1 cellular context compared by ENCODE assay signal in the genomic region with DNA sequence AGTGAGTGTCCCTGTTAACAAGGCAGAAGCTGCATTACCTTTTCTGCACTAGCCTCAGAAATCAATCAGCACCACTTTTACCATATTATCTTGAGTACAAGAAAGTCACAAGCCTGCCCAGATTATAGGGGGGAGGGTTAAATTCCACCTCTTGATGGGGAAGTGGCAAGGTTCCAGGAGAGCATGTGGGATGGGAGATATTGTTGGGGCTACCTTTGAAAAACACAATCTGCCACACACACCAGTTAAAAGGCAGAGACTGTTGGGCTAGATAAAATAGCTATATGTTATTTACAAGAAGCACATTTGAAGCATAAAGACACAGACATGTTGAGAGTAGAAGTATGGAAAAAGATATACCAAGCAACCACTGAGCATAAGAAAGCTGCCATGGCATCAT.
TF ChIP-seq lines count a peak whose summit lies in the region.

No MANE protein-coding gene starts in this region.

TF ChIP-seq in K562, 482 proteins besides CTCF, POLR2A, EP300 and RAD21 (continued from another document and continues in another):
- TF ChIP-seq, protein P1, sequence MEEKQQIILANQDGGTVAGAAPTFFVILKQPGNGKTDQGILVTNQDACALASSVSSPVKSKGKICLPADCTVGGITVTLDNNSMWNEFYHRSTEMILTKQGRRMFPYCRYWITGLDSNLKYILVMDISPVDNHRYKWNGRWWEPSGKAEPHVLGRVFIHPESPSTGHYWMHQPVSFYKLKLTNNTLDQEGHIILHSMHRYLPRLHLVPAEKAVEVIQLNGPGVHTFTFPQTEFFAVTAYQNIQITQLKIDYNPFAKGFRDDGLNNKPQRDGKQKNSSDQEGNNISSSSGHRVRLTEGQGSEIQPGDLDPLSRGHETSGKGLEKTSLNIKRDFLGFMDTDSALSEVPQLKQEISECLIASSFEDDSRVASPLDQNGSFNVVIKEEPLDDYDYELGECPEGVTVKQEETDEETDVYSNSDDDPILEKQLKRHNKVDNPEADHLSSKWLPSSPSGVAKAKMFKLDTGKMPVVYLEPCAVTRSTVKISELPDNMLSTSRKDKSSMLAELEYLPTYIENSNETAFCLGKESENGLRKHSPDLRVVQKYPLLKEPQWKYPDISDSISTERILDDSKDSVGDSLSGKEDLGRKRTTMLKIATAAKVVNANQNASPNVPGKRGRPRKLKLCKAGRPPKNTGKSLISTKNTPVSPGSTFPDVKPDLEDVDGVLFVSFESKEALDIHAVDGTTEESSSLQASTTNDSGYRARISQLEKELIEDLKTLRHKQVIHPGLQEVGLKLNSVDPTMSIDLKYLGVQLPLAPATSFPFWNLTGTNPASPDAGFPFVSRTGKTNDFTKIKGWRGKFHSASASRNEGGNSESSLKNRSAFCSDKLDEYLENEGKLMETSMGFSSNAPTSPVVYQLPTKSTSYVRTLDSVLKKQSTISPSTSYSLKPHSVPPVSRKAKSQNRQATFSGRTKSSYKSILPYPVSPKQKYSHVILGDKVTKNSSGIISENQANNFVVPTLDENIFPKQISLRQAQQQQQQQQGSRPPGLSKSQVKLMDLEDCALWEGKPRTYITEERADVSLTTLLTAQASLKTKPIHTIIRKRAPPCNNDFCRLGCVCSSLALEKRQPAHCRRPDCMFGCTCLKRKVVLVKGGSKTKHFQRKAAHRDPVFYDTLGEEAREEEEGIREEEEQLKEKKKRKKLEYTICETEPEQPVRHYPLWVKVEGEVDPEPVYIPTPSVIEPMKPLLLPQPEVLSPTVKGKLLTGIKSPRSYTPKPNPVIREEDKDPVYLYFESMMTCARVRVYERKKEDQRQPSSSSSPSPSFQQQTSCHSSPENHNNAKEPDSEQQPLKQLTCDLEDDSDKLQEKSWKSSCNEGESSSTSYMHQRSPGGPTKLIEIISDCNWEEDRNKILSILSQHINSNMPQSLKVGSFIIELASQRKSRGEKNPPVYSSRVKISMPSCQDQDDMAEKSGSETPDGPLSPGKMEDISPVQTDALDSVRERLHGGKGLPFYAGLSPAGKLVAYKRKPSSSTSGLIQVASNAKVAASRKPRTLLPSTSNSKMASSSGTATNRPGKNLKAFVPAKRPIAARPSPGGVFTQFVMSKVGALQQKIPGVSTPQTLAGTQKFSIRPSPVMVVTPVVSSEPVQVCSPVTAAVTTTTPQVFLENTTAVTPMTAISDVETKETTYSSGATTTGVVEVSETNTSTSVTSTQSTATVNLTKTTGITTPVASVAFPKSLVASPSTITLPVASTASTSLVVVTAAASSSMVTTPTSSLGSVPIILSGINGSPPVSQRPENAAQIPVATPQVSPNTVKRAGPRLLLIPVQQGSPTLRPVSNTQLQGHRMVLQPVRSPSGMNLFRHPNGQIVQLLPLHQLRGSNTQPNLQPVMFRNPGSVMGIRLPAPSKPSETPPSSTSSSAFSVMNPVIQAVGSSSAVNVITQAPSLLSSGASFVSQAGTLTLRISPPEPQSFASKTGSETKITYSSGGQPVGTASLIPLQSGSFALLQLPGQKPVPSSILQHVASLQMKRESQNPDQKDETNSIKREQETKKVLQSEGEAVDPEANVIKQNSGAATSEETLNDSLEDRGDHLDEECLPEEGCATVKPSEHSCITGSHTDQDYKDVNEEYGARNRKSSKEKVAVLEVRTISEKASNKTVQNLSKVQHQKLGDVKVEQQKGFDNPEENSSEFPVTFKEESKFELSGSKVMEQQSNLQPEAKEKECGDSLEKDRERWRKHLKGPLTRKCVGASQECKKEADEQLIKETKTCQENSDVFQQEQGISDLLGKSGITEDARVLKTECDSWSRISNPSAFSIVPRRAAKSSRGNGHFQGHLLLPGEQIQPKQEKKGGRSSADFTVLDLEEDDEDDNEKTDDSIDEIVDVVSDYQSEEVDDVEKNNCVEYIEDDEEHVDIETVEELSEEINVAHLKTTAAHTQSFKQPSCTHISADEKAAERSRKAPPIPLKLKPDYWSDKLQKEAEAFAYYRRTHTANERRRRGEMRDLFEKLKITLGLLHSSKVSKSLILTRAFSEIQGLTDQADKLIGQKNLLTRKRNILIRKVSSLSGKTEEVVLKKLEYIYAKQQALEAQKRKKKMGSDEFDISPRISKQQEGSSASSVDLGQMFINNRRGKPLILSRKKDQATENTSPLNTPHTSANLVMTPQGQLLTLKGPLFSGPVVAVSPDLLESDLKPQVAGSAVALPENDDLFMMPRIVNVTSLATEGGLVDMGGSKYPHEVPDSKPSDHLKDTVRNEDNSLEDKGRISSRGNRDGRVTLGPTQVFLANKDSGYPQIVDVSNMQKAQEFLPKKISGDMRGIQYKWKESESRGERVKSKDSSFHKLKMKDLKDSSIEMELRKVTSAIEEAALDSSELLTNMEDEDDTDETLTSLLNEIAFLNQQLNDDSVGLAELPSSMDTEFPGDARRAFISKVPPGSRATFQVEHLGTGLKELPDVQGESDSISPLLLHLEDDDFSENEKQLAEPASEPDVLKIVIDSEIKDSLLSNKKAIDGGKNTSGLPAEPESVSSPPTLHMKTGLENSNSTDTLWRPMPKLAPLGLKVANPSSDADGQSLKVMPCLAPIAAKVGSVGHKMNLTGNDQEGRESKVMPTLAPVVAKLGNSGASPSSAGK (IDR thresholded peaks at IDR 0.05) = no peak
- TF ChIP-seq, protein P2, sequence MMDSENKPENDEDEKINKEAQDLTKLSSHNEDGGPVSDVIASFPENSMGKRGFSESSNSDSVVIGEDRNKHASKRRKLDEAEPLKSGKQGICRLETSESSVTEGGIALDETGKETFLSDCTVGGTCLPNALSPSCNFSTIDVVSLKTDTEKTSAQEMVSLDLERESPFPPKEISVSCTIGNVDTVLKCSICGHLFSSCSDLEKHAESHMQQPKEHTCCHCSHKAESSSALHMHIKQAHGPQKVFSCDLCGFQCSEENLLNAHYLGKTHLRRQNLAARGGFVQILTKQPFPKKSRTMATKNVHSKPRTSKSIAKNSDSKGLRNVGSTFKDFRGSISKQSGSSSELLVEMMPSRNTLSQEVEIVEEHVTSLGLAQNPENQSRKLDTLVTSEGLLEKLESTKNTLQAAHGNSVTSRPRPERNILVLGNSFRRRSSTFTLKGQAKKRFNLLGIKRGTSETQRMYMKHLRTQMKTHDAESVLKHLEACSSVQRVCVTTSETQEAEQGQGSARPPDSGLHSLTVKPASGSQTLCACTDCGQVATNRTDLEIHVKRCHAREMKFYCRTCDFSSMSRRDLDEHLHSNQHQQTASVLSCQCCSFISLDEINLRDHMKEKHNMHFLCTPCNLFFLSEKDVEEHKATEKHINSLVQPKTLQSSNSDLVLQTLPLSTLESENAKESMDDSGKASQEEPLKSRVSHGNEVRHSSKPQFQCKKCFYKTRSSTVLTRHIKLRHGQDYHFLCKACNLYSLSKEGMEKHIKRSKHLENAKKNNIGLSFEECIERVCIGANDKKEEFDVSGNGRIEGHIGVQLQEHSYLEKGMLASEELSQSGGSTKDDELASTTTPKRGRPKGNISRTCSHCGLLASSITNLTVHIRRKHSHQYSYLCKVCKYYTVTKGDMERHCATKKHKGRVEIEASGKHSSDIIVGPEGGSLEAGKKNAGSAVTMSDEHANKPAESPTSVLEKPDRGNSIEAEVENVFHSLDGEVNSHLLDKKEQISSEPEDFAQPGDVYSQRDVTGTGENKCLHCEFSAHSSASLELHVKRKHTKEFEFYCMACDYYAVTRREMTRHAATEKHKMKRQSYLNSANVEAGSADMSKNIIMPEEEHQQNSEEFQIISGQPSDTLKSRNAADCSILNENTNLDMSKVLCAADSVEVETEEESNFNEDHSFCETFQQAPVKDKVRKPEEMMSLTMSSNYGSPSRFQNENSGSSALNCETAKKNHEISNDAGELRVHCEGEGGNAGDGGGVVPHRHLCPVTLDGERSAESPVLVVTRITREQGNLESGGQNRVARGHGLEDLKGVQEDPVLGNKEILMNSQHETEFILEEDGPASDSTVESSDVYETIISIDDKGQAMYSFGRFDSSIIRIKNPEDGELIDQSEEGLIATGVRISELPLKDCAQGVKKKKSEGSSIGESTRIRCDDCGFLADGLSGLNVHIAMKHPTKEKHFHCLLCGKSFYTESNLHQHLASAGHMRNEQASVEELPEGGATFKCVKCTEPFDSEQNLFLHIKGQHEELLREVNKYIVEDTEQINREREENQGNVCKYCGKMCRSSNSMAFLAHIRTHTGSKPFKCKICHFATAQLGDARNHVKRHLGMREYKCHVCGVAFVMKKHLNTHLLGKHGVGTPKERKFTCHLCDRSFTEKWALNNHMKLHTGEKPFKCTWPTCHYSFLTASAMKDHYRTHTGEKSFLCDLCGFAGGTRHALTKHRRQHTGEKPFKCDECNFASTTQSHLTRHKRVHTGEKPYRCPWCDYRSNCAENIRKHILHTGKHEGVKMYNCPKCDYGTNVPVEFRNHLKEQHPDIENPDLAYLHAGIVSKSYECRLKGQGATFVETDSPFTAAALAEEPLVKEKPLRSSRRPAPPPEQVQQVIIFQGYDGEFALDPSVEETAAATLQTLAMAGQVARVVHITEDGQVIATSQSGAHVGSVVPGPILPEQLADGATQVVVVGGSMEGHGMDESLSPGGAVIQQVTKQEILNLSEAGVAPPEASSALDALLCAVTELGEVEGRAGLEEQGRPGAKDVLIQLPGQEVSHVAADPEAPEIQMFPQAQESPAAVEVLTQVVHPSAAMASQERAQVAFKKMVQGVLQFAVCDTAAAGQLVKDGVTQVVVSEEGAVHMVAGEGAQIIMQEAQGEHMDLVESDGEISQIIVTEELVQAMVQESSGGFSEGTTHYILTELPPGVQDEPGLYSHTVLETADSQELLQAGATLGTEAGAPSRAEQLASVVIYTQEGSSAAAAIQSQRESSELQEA (IDR thresholded peaks at IDR 0.05; ENCODE audit: low read depth) = no peak
- TF ChIP-seq CCNT2 (IDR thresholded peaks at IDR 0.05; ENCODE audit: borderline replicate concordance, extremely low read depth, insufficient read length, low read depth, low read length) (peak; percentile 92), NFIC (IDR thresholded peaks at IDR 0.05) (peak; percentile 100), FOXP1 (CRISPR knock-in tag; IDR thresholded peaks at IDR 0.05) (no peak), NCOA4 (IDR thresholded peaks at IDR 0.05; ENCODE audit: partially characterized antibody) (peak; percentile 88), KAT2B (IDR thresholded peaks at IDR 0.05; ENCODE audit: low read depth, low read length) (no peak), CBX2 (IDR thresholded peaks at IDR 0.05; ENCODE audit: insufficient read depth, low read length, poor library complexity, severe bottlenecking) (no peak), ZNF3 (CRISPR knock-in tag; IDR thresholded peaks at IDR 0.05) (no peak), PYGO2 (tag; IDR thresholded peaks at IDR 0.05) (peak; percentile 49; the same call in 1 of the 2 replicates), PRPF4 (IDR thresholded peaks at IDR 0.05; ENCODE audit: insufficient read depth, low read depth, low read length, poor library complexity, severe bottlenecking) (no peak), TCF3 (CRISPR knock-in tag; IDR thresholded peaks at IDR 0.05) (peak; percentile 99), NFXL1 (CRISPR knock-in tag; IDR thresholded peaks at IDR 0.05) (no peak), ZFX (CRISPR knock-in tag; IDR thresholded peaks at IDR 0.05) (no peak)
- TF ChIP-seq, protein P3, sequence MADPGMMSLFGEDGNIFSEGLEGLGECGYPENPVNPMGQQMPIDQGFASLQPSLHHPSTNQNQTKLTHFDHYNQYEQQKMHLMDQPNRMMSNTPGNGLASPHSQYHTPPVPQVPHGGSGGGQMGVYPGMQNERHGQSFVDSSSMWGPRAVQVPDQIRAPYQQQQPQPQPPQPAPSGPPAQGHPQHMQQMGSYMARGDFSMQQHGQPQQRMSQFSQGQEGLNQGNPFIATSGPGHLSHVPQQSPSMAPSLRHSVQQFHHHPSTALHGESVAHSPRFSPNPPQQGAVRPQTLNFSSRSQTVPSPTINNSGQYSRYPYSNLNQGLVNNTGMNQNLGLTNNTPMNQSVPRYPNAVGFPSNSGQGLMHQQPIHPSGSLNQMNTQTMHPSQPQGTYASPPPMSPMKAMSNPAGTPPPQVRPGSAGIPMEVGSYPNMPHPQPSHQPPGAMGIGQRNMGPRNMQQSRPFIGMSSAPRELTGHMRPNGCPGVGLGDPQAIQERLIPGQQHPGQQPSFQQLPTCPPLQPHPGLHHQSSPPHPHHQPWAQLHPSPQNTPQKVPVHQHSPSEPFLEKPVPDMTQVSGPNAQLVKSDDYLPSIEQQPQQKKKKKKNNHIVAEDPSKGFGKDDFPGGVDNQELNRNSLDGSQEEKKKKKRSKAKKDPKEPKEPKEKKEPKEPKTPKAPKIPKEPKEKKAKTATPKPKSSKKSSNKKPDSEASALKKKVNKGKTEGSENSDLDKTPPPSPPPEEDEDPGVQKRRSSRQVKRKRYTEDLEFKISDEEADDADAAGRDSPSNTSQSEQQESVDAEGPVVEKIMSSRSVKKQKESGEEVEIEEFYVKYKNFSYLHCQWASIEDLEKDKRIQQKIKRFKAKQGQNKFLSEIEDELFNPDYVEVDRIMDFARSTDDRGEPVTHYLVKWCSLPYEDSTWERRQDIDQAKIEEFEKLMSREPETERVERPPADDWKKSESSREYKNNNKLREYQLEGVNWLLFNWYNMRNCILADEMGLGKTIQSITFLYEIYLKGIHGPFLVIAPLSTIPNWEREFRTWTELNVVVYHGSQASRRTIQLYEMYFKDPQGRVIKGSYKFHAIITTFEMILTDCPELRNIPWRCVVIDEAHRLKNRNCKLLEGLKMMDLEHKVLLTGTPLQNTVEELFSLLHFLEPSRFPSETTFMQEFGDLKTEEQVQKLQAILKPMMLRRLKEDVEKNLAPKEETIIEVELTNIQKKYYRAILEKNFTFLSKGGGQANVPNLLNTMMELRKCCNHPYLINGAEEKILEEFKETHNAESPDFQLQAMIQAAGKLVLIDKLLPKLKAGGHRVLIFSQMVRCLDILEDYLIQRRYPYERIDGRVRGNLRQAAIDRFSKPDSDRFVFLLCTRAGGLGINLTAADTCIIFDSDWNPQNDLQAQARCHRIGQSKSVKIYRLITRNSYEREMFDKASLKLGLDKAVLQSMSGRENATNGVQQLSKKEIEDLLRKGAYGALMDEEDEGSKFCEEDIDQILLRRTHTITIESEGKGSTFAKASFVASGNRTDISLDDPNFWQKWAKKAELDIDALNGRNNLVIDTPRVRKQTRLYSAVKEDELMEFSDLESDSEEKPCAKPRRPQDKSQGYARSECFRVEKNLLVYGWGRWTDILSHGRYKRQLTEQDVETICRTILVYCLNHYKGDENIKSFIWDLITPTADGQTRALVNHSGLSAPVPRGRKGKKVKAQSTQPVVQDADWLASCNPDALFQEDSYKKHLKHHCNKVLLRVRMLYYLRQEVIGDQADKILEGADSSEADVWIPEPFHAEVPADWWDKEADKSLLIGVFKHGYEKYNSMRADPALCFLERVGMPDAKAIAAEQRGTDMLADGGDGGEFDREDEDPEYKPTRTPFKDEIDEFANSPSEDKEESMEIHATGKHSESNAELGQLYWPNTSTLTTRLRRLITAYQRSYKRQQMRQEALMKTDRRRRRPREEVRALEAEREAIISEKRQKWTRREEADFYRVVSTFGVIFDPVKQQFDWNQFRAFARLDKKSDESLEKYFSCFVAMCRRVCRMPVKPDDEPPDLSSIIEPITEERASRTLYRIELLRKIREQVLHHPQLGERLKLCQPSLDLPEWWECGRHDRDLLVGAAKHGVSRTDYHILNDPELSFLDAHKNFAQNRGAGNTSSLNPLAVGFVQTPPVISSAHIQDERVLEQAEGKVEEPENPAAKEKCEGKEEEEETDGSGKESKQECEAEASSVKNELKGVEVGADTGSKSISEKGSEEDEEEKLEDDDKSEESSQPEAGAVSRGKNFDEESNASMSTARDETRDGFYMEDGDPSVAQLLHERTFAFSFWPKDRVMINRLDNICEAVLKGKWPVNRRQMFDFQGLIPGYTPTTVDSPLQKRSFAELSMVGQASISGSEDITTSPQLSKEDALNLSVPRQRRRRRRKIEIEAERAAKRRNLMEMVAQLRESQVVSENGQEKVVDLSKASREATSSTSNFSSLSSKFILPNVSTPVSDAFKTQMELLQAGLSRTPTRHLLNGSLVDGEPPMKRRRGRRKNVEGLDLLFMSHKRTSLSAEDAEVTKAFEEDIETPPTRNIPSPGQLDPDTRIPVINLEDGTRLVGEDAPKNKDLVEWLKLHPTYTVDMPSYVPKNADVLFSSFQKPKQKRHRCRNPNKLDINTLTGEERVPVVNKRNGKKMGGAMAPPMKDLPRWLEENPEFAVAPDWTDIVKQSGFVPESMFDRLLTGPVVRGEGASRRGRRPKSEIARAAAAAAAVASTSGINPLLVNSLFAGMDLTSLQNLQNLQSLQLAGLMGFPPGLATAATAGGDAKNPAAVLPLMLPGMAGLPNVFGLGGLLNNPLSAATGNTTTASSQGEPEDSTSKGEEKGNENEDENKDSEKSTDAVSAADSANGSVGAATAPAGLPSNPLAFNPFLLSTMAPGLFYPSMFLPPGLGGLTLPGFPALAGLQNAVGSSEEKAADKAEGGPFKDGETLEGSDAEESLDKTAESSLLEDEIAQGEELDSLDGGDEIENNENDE (IDR thresholded peaks at IDR 0.05; ENCODE audit: low read depth, low read length) = no peak
